ENCODE assay signal across 8 cellular contexts in the genomic region with DNA sequence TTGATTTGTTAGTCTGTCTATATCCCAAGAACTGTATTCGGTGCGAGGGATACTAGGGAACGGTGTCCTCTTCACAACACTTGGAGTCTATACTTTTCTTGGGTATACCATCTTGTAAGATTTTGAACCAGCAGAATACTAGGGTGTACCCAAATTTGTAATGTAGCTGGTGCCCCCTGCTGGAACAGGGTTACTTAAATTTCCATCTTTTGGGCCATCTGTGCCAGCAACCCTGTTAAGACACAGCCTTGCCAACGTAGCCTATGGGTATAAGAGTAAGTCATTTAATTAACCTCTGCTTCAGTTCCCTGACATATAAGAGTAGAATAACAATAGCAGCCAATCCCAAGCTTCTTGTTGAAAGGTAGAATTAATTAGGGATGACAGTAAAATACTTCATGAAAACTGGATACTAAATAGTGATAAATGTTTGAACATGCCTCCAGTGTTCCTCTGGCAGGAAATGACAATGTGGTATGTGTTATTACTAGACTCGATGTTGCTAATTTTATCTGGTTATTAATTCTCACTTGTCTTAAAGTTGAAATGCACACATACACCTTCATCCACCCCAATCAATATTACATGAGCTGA.
DNase-seq lines count a peak whose midpoint lies in the region; ATAC-seq and TF ChIP-seq lines count a peak whose summit lies in the region.

No MANE protein-coding gene starts in this region.

- H3K9me3 Mint-ChIP-seq in stimulated activated memory B cell treated with anti-CD40 and anti-IgM and Interleukin-4, amounts not matched to agents 10 μg/mL and 1 μg/mL and 100 μg/mL, for 72 hours: no peaks in the 10 kb centered on the region

- H3K27me3 Mint-ChIP-seq in stimulated activated memory B cell treated with anti-CD40 and anti-IgM and Interleukin-4, amounts not matched to agents 10 μg/mL and 1 μg/mL and 100 μg/mL, for 72 hours: no peaks in the 10 kb centered on the region

- peak; percentile 73 for ATAC-seq in GM19023 (IDR thresholded peaks at IDR 0.05; ENCODE audit: unreplicated experiment)
- ATAC-seq in stimulated activated memory B cell treated with anti-CD40 and anti-IgM and Interleukin-4, amounts not matched to agents 10 μg/mL and 1 μg/mL and 100 μg/mL, for 72 hours: peak; percentile 65
- no peak for ATAC-seq in HG02623 (IDR thresholded peaks at IDR 0.05; ENCODE audit: unreplicated experiment)

- H3K27ac ChIP-seq in C4-2B (no peak overlapping the region), VCaP (no peak overlapping the region)

- DNase-seq in LoVo (ENCODE audit: low spot score) (peak; percentile 30), myocyte (ENCODE audit: low read depth) (peak; percentile 6)
- DNase-seq in central memory CD4-positive, alpha-beta T cell: peak; percentile 44

- H3K4me3 Mint-ChIP-seq in stimulated activated memory B cell treated with anti-CD40 and anti-IgM and Interleukin-4, amounts not matched to agents 10 μg/mL and 1 μg/mL and 100 μg/mL, for 72 hours: no peak overlapping the region

- TF ChIP-seq CTCF in C4-2B (conservative IDR thresholded peaks at IDR 0.05) (peak; percentile 87), VCaP (conservative IDR thresholded peaks at IDR 0.05) (peak; percentile 45)

- no peak overlapping the region for H3K27ac Mint-ChIP-seq in stimulated activated memory B cell treated with anti-CD40 and anti-IgM and Interleukin-4, amounts not matched to agents 10 μg/mL and 1 μg/mL and 100 μg/mL, for 72 hours

- H3K36me3 Mint-ChIP-seq in stimulated activated memory B cell treated with anti-CD40 and anti-IgM and Interleukin-4, amounts not matched to agents 10 μg/mL and 1 μg/mL and 100 μg/mL, for 72 hours: no peaks in the 10 kb centered on the region

- peaks cover 5% of the 10 kb centered on the region for H3K4me1 Mint-ChIP-seq in stimulated activated memory B cell treated with anti-CD40 and anti-IgM and Interleukin-4, amounts not matched to agents 10 μg/mL and 1 μg/mL and 100 μg/mL, for 72 hours
